Comparison of ENCODE assay signal across 13 cellular contexts in the genomic region with DNA sequence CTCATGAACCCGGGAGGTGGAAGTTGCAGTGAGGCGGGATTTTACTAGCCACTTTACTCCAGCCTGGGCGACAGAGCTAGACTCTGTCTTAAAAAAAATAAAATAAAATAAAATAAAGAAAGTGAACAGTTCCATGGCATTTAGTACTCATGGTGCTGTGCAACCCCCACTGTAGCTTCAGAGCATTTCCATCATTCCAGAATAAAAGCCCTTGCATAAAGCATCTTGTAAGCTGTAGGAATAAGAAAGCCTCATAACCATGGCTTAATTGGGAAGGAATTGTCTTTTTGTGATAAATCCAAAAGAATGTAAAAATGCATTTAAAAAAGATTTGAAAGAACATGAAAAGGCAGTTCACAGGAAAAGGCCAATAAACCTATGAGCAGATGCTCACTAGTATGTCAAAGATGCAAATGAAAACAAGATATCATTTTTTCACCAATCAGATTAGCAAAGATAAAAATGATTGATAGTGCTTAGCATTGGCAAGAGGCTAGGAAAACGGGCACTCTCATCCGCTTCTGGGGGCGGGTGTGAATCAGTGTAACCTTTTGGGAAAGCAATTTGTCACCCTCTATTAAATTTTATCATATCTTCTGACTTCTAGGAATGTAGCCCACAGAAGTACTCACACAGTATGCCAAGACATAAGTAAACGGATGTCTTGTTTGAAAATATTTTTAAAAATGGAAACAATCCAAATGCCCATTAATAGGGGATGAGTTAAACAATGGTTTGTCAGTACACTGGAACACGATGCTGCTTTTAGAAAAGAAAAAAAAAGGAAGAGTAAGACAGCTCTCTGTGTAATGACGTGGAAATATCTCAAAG. TPM values are rescaled to one million over a fixed set of nuclear protein-coding genes. Genes with fewer than 3 reads are reported as not detected.
A peak's percentile ranks its signal among the peaks of the same experiment; 100 is the strongest.
DNase-seq lines count a peak whose midpoint lies in the region; ATAC-seq, FAIRE-seq and TF ChIP-seq lines count a peak whose summit lies in the region.
"Had no signal": no experiment of that assay in that cellular context is flagged by ENCODE, and none has a peak within 500 bp of the region (broad histone marks: within the 10 kb centered on the region; RNA-seq: fewer than 3 reads in every experiment).

No MANE protein-coding gene starts in this region.

- no peaks in the 10 kb centered on the region for H3K36me3 ChIP-seq in esophagus muscularis mucosa
- H3K36me3 ChIP-seq: left ventricle myocardium inferior had no signal

- intact Hi-C loops in esophagus muscularis mucosa (cut with DNase I): no loop called here

- no peak for FAIRE-seq in urothelium cell line (lab: Jason Lieb, UNC)
- FAIRE-seq: A204.1 had no signal

- TF ChIP-seq CTCF in fibroblast of mammary gland (conservative IDR thresholded peaks at IDR 0.05; ENCODE audit: control insufficient read depth, insufficient read depth, low read depth, low read length) (no peak), esophagus muscularis mucosa (IDR thresholded peaks at IDR 0.05) (no peak)

- H3K9me3 ChIP-seq in esophagus muscularis mucosa: no peaks in the 10 kb centered on the region
- H3K9me3 ChIP-seq: left ventricle myocardium inferior, thyroid gland had no signal

- no peak for TF ChIP-seq EP300 in esophagus muscularis mucosa (IDR thresholded peaks at IDR 0.05)

- no peaks in the 10 kb centered on the region for H3K27me3 ChIP-seq in esophagus muscularis mucosa
- H3K27me3 ChIP-seq: thyroid gland had no signal

- ATAC-seq in HG02852 (IDR thresholded peaks at IDR 0.05; ENCODE audit: unreplicated experiment): no peak

- 39% methylated on average over 9 of the region's 9 CpGs for WGBS in esophagus muscularis mucosa

- H3K27ac ChIP-seq in esophagus muscularis mucosa (replicated peaks in 1 of 4): peak overlapping the region in 1 of 4 donors; percentile 19
- H3K27ac ChIP-seq: left ventricle myocardium inferior, thyroid gland had no signal

- H3K4me3 ChIP-seq in fibroblast of mammary gland (ENCODE audit: control insufficient read depth, low read depth, low read length) (no peak overlapping the region), esophagus muscularis mucosa (no peak overlapping the region)
- H3K4me3 ChIP-seq: left ventricle myocardium inferior, thyroid gland had no signal

- DNase-seq in NCI-H82 (lab: John Stamatoyannopoulos, UW): peak; percentile 22
- DNase-seq in NCI-H82 treated with DMSO at 0.1 percent for 48 hours (lab: John Stamatoyannopoulos, UW; ENCODE audit: unreplicated experiment): no peak
- peak; percentile 72 for DNase-seq in RKO (ENCODE audit: low spot score)
- peak; percentile 75 for DNase-seq in fibroblast of mammary gland (ENCODE audit: low read depth)
- peak; percentile 44 for DNase-seq in urothelium cell line (ENCODE audit: low spot score)
- no peak for DNase-seq in HUDEP-2 (lab: John Stamatoyannopoulos, UW; ENCODE audit: unreplicated experiment in 76 of 76)
- no peak for DNase-seq in esophagus muscularis mucosa (ENCODE audit: extremely low spot score)
- DNase-seq: cortex of kidney, DMS53, left ventricle myocardium inferior, thyroid gland had no signal

- TF ChIP-seq POLR2A in esophagus muscularis mucosa (IDR thresholded peaks at IDR 0.05; ENCODE audit: low read depth): no peak

- peaks cover 8 to 19% (median 13%) of the 10 kb centered on the region in 4 donors for H3K4me1 ChIP-seq in esophagus muscularis mucosa
- H3K4me1 ChIP-seq: thyroid gland had no signal

RNA-seq across cellular contexts. Expression of a gene that starts 46.6 kb away (rescaled TPM):
- total RNA-seq in esophagus muscularis mucosa: 1 to 10 TPM in 1 of 4 donors, under 1 TPM in 3; 0.66 to 1.9 (median 0.87) TPM

RNA-seq across cellular contexts. Expression of a gene that starts 56.7 kb away (rescaled TPM):
- total RNA-seq in esophagus muscularis mucosa: 10 to 100 TPM in 1 of 4 donors, 1 to 10 TPM in 3; 2.9 to 10.1 (median 6.3) TPM

Comparison
In these comparisons a context has a peak if more than half of its experiments do, and no peak if none do; other contexts are left out.
1. DNase-seq: peak in NCI-H82 (single experiment), RKO (single experiment), fibroblast of mammary gland (single experiment) and urothelium cell line (single experiment); none in NCI-H82 treated with DMSO at 0.1 percent for 48 hours (single experiment), HUDEP-2 (0 of 76) and esophagus muscularis mucosa (single experiment).